ENCODE assay signal across 8 cellular contexts in genomic region chr5:119452373-119453044, GRCh38. TPM values are rescaled to one million over a fixed set of nuclear protein-coding genes. Genes with fewer than 3 reads are reported as not detected.
DNase-seq lines count a peak whose midpoint lies in the region; TF ChIP-seq lines count a peak whose summit lies in the region.

Gene HSD17B4 (plus strand): TSS chr5:119452497. CDS start chr5:119452576, 79 bp downstream.

- H3K23ac ChIP-seq in mesendoderm (ENCODE audit: low read length): peak within 1 kb of the TSS; percentile 38

- H3K9ac ChIP-seq in endocrine pancreas (ENCODE audit: control insufficient read depth, insufficient read depth, low read length) (peak within 1 kb of the TSS; percentile 88), mesendoderm (ENCODE audit: low read length) (peak within 1 kb of the TSS; percentile 91)

- H3K36me3 ChIP-seq in endocrine pancreas (ENCODE audit: control insufficient read depth, insufficient read depth, low read length) (no peaks in the 10 kb centered on the region), mesendoderm (ENCODE audit: control insufficient read depth, insufficient read depth, low read length) (no peaks in the 10 kb centered on the region)

- H2BK15ac ChIP-seq in mesendoderm (replicated peaks; ENCODE audit: low read depth): no peak within 1 kb of the TSS

- H3K27ac ChIP-seq in mesendoderm (ENCODE audit: low read depth, low read length): peak within 1 kb of the TSS; percentile 69

- H3K4ac ChIP-seq in mesendoderm (ENCODE audit: low read depth, low read length): peak within 1 kb of the TSS; percentile 39

- H2BK5ac ChIP-seq in mesendoderm (ENCODE audit: low read length): peak within 1 kb of the TSS; percentile 81

- peaks cover 10% of the 10 kb centered on the region for H3K79me1 ChIP-seq in mesendoderm (ENCODE audit: low read length)

- no CpG with 5 or more reads among the region's 43 CpGs for WGBS in mesendoderm (ENCODE audit: extremely low coverage, insufficient coverage, low lambda C conversion rate)

- peaks cover 24% of the 10 kb centered on the region for H3K79me2 ChIP-seq in mesendoderm (ENCODE audit: control insufficient read depth, insufficient read depth, low read length)

- H3K4me2 ChIP-seq in mesendoderm (ENCODE audit: low read length): peak within 1 kb of the TSS; percentile 92

- peak; percentile 78 for DNase-seq in COLO668 (lab: John Stamatoyannopoulos, UW; ENCODE audit: unreplicated experiment)
- DNase-seq in GM20000 (ENCODE audit: low spot score): peak; percentile 82
- peak; percentile 89 for DNase-seq in HT-29 (ENCODE audit: low spot score)
- peak; percentile 80 for DNase-seq in NOMO-1 treated with dmso at 0.1 percent for 144 hours (lab: John Stamatoyannopoulos, UW; ENCODE audit: unreplicated experiment)
- DNase-seq in activated CD8-positive, alpha-beta memory T cell treated with anti-CD3 and anti-CD28 coated beads for 48 hours (ENCODE audit: low read depth in 2 of 3, low spot score in 2 of 3): peak; percentile 57 to 65 (median 59)
- DNase-seq in mesendoderm: peak; percentile 97
- peak; percentile 54 for DNase-seq in stimulated activated CD8-positive, alpha-beta memory T cell treated with anti-CD3 and anti-CD28 coated beads, Interleukin-15, amount 100 ng/mL, for 1 hour (ENCODE audit: low read depth)

- no peak within 1 kb of the TSS for H2AK5ac ChIP-seq in mesendoderm (ENCODE audit: low read length)

- peak within 1 kb of the TSS; percentile 20 for H3K18ac ChIP-seq in mesendoderm (ENCODE audit: low read length)

- peak within 1 kb of the TSS; percentile 99 for H3K56ac ChIP-seq in mesendoderm (ENCODE audit: low read length)

- no peak within 1 kb of the TSS for H4K8ac ChIP-seq in mesendoderm (ENCODE audit: low read depth, low read length)

- no peak within 1 kb of the TSS for H4K5ac ChIP-seq in mesendoderm (ENCODE audit: low read length)

- peak within 1 kb of the TSS; percentile 84 for H3K4me3 ChIP-seq in endocrine pancreas (ENCODE audit: control insufficient read depth, insufficient read depth, low read length)
- H3K4me3 ChIP-seq in mesendoderm (ENCODE audit: low read length): peak within 1 kb of the TSS; percentile 75

- H3K27me3 ChIP-seq in endocrine pancreas (ENCODE audit: control insufficient read depth, insufficient read depth, low read length) (no peaks in the 10 kb centered on the region), mesendoderm (ENCODE audit: insufficient read depth, low read length, poor library complexity) (no peaks in the 10 kb centered on the region)

- H3K4me1 ChIP-seq in endocrine pancreas (ENCODE audit: control insufficient read depth, insufficient read depth, low read length) (peaks cover 9% of the 10 kb centered on the region), mesendoderm (ENCODE audit: control insufficient read depth, low read depth, low read length) (peaks cover 4% of the 10 kb centered on the region)

- TF ChIP-seq CTCF in GM20000 (IDR thresholded peaks at IDR 0.05; ENCODE audit: extremely low read depth, missing control alignments): no peak

- no peaks in the 10 kb centered on the region for H3K9me3 ChIP-seq in endocrine pancreas (ENCODE audit: control insufficient read depth, low read length)

- no peak within 1 kb of the TSS for H2BK120ac ChIP-seq in mesendoderm (ENCODE audit: low read depth, low read length)

RNA-seq across cellular contexts. Expression of gene HSD17B4, which starts in this region (rescaled TPM):
- 156 and 167 TPM in 2 replicates for total RNA-seq in HT-29 (2014; rRNA removed; shearing (Covaris generic))
- 337 TPM for polyA plus RNA-seq in mesendoderm (2013, experiment 1 of 2)
- 318 TPM for polyA plus RNA-seq in mesendoderm (2013, experiment 2 of 2)

Comparison
In these comparisons a context has a peak if more than half of its experiments do, and no peak if none do; other contexts are left out.
1. Peak in every context shown above with its lines: DNase-seq, H3K4me3 ChIP-seq and H3K27ac ChIP-seq.